17 cellular contexts compared by ENCODE assay signal in genomic region chrX:133608406-133608805, GRCh38.
DNase-seq lines count a peak whose midpoint lies in the region; ATAC-seq and TF ChIP-seq lines count a peak whose summit lies in the region.
"Had no signal": no experiment of that assay in that cellular context is flagged by ENCODE, and none has a peak within 500 bp of the region (broad histone marks: within the 10 kb centered on the region; RNA-seq: fewer than 3 reads in every experiment).

No MANE protein-coding gene starts in this region.

- H4K20me1 ChIP-seq in MM.1S (ENCODE audit: insufficient read depth, low read length): no peaks in the 10 kb centered on the region

- peak overlapping the region; percentile 36; the same call in 1 of the 2 replicates for H3K4me2 ChIP-seq in MM.1S (ENCODE audit: low read depth, low read length)

- intact Hi-C loops in testis (cut with DNase I; ENCODE audit: low total_unique reads): no loop called here

- no peak for TF ChIP-seq POLR2A in testis (IDR thresholded peaks at IDR 0.05)

- WGBS in testis, 2 donors: 73 to 90% methylated on average over 2 of the region's 2 CpGs

- no peaks in the 10 kb centered on the region for H3K9me3 ChIP-seq in MM.1S (replicated peaks; ENCODE audit: insufficient read depth, low read length)
- no peaks in the 10 kb centered on the region for H3K9me3 ChIP-seq in testis
- H3K9me3 ChIP-seq: vagina had no signal

- DNase-seq in AG09309 (ENCODE audit: low read depth) (peak; percentile 18), MM.1S (peak; percentile 63), astrocyte of the spinal cord (ENCODE audit: low read depth, low spot score) (peak; percentile 62), kidney tubule cell (ENCODE audit: low spot score) (peak; percentile 53), G401 (ENCODE audit: low spot score) (no peak), testis (no peak), kidney glomerular epithelial cell (lab: John Stamatoyannopoulos, UW) (no peak)
- DNase-seq: activated naive CD4-positive, alpha-beta T cell treated with anti-CD3 and anti-CD28 coated beads, Interleukin-2, amount 50 U/mL, for 16 hours; activated T-cell treated with anti-CD3 and anti-CD28 coated beads for 4 hours; effector memory CD4-positive, alpha-beta T cell; EL; foreskin melanocyte; naive thymus-derived CD8-positive, alpha-beta T cell; NCI-H526 treated with DMSO at 0.1 percent for 48 hours had no signal

- no peaks in the 10 kb centered on the region for H3K27me3 ChIP-seq in MM.1S (replicated peaks; ENCODE audit: insufficient read depth, low read length)
- H3K27me3 ChIP-seq in testis: no peaks in the 10 kb centered on the region
- H3K27me3 ChIP-seq: vagina had no signal

- 0 out of 2 replicates have a peak overlapping the region, but pooled peaks have one; percentile 7 for H2AFZ ChIP-seq in MM.1S (ENCODE audit: low read length)

- peaks cover 41% of the 10 kb centered on the region for H3K4me1 ChIP-seq in MM.1S (ENCODE audit: low read length)
- no peaks in the 10 kb centered on the region for H3K4me1 ChIP-seq in testis
- H3K4me1 ChIP-seq: vagina had no signal

- in situ Hi-C loops in astrocyte of the spinal cord (cut with HindIII; ENCODE audit: low sequenced_read_pairs): no loop called here
- in situ Hi-C loops in G401 (cut with HindIII; ENCODE audit: low sequenced_read_pairs): no loop called here

- no peaks in the 10 kb centered on the region for H3K9me2 ChIP-seq in MM.1S (replicated peaks; ENCODE audit: insufficient read depth, low read length)

- no peak for ATAC-seq in HG03378 (IDR thresholded peaks at IDR 0.05; ENCODE audit: unreplicated experiment)
- ATAC-seq: naive thymus-derived CD8-positive, alpha-beta T cell had no signal

- H3K4me3 ChIP-seq in AG09309 (ENCODE audit: control insufficient read depth, low read depth, low read length) (no peak overlapping the region), MM.1S (ENCODE audit: low read length) (no peak overlapping the region), astrocyte of the spinal cord (ENCODE audit: low read depth, low read length) (no peak overlapping the region), testis (no peak overlapping the region)
- H3K4me3 ChIP-seq: lung, vagina had no signal

- TF ChIP-seq CTCF in AG09309 (IDR thresholded peaks at IDR 0.05; ENCODE audit: control insufficient read depth, insufficient read depth, low read depth, low read length, missing control alignments): no peak
- TF ChIP-seq CTCF in MM.1S (IDR thresholded peaks at IDR 0.05; ENCODE audit: low read length): no peak
- no peak for TF ChIP-seq CTCF in astrocyte of the spinal cord (IDR thresholded peaks at IDR 0.05; ENCODE audit: low read depth, low read length)
- no peak for TF ChIP-seq CTCF in testis (IDR thresholded peaks at IDR 0.05)

- H3K79me2 ChIP-seq in MM.1S (ENCODE audit: low read length): no peaks in the 10 kb centered on the region

- H3F3A ChIP-seq in MM.1S (ENCODE audit: insufficient read depth, low read length): peaks cover 5% of the 10 kb centered on the region; the same call in 1 of the 2 replicates

- H3K36me3 ChIP-seq in MM.1S (replicated peaks; ENCODE audit: insufficient read depth, low read length) (no peaks in the 10 kb centered on the region), testis (ENCODE audit: low read depth, missing control alignments) (no peaks in the 10 kb centered on the region)
- H3K36me3 ChIP-seq: vagina had no signal

- no peak overlapping the region for H3K9ac ChIP-seq in MM.1S (ENCODE audit: low read length)

- H3K27ac ChIP-seq in MM.1S (ENCODE audit: low read length) (peak overlapping the region; percentile 65; the same call in 1 of the 2 replicates), testis (no peak overlapping the region)
- H3K27ac ChIP-seq: vagina had no signal

Comparison
In these comparisons a context has a peak if more than half of its experiments do, and no peak if none do; other contexts are left out.
1. DNase-seq: peak in AG09309 (single experiment), MM.1S (single experiment), astrocyte of the spinal cord (single experiment) and kidney tubule cell (single experiment); none in G401 (single experiment), testis (single experiment) and kidney glomerular epithelial cell (single experiment).